Comparison of ENCODE assay signal across 8 cellular contexts in genomic region chrX:136209016-136209738, GRCh38. TPM values are rescaled to one million over a fixed set of nuclear protein-coding genes. Genes with fewer than 3 reads are reported as not detected.
DNase-seq lines count a peak whose midpoint lies in the region; ATAC-seq and TF ChIP-seq lines count a peak whose summit lies in the region.

No MANE protein-coding gene starts in this region.

- H3K4me2 ChIP-seq in skeletal muscle satellite cell (ENCODE audit: low read length) = no peak overlapping the region

- DNase-seq in COLO829 (ENCODE audit: low spot score) = peak; percentile 25
- DNase-seq in activated naive CD4-positive, alpha-beta T cell treated with anti-CD3 and anti-CD28 coated beads, Interleukin-2, amount 10 ng/mL, durations not matched to agents 7 days and 5 days = peak; percentile 58
- DNase-seq in left cardiac atrium = peak; percentile 69

- H3K27me3 Mint-ChIP-seq in activated naive CD4-positive, alpha-beta T cell treated with anti-CD3 and anti-CD28 coated beads, Interleukin-2, amount 10 ng/mL, durations not matched to agents 7 days and 5 days = no peaks in the 10 kb centered on the region

- H3K36me3 ChIP-seq in skeletal muscle satellite cell (ENCODE audit: insufficient read depth, low read length) = peaks cover 3% of the 10 kb centered on the region

- ATAC-seq in left cardiac atrium = peak; percentile 16 to 57
- ATAC-seq in HG03196 (IDR thresholded peaks at IDR 0.05; ENCODE audit: unreplicated experiment) = no peak
- no peak for ATAC-seq in HG03108 (IDR thresholded peaks at IDR 0.05; ENCODE audit: unreplicated experiment)
- no peak for ATAC-seq in GM19324 (IDR thresholded peaks at IDR 0.05; ENCODE audit: low FRiP score, unreplicated experiment)

- no peaks in the 10 kb centered on the region for H3K27me3 ChIP-seq in skeletal muscle satellite cell (ENCODE audit: control insufficient read depth, insufficient read depth, low read length)

- H3K9me3 Mint-ChIP-seq in activated naive CD4-positive, alpha-beta T cell treated with anti-CD3 and anti-CD28 coated beads, Interleukin-2, amount 10 ng/mL, durations not matched to agents 7 days and 5 days = no peaks in the 10 kb centered on the region

- H3K4me3 Mint-ChIP-seq in activated naive CD4-positive, alpha-beta T cell treated with anti-CD3 and anti-CD28 coated beads, Interleukin-2, amount 10 ng/mL, durations not matched to agents 7 days and 5 days = no peak overlapping the region

- peaks cover 16% of the 10 kb centered on the region for H3K4me1 ChIP-seq in skeletal muscle satellite cell (ENCODE audit: control insufficient read depth, insufficient read depth, low read length)

- H3K27ac Mint-ChIP-seq in activated naive CD4-positive, alpha-beta T cell treated with anti-CD3 and anti-CD28 coated beads, Interleukin-2, amount 10 ng/mL, durations not matched to agents 7 days and 5 days = no peak overlapping the region

- intact Hi-C loops in left cardiac atrium (cut with DNase I) = loop anchor here in 1 of 2 donors (1.0 to 5.0 kb wide), 2 partner anchors 39 to 182 kb away; no protein-coding TSS in a partner anchor

- H3K9me3 ChIP-seq in skeletal muscle satellite cell (replicated peaks; ENCODE audit: low read length) = no peaks in the 10 kb centered on the region

- no peaks in the 10 kb centered on the region for H3K36me3 Mint-ChIP-seq in activated naive CD4-positive, alpha-beta T cell treated with anti-CD3 and anti-CD28 coated beads, Interleukin-2, amount 10 ng/mL, durations not matched to agents 7 days and 5 days

- peak; percentile 30; the same call in 1 of the 2 replicates for TF ChIP-seq RAD21 in Ishikawa (IDR thresholded peaks at IDR 0.05; ENCODE audit: low read depth)

- H3K4me3 ChIP-seq in skeletal muscle satellite cell (ENCODE audit: low read length) = no peak overlapping the region

- TF ChIP-seq EP300 in Ishikawa (IDR thresholded peaks at IDR 0.05; ENCODE audit: borderline replicate concordance) = no peak

- H3K9ac ChIP-seq in skeletal muscle satellite cell (ENCODE audit: low read depth, low read length) = peak overlapping the region; percentile 61

- H3K4me1 Mint-ChIP-seq in activated naive CD4-positive, alpha-beta T cell treated with anti-CD3 and anti-CD28 coated beads, Interleukin-2, amount 10 ng/mL, durations not matched to agents 7 days and 5 days = peaks cover 19% of the 10 kb centered on the region

- CTCF ChIA-PET in activated naive CD4-positive, alpha-beta T cell treated with anti-CD3 and anti-CD28 coated beads, Interleukin-2, amount 10 ng/mL, durations not matched to agents 7 days and 5 days (lab: Charles Lee) = interaction anchor here (0.6 to 2.4 kb wide), 6 partner anchors 38 to 181 kb away, joined by 3 to 11 read pairs (median 4); no protein-coding TSS in a partner anchor

TF ChIP-seq in Ishikawa, 13 proteins besides CTCF, POLR2A, EP300 and RAD21:
- no peak for TF ChIP-seq NFIC (IDR thresholded peaks at IDR 0.05)
- TF ChIP-seq, protein P1, sequence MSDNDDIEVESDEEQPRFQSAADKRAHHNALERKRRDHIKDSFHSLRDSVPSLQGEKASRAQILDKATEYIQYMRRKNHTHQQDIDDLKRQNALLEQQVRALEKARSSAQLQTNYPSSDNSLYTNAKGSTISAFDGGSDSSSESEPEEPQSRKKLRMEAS (IDR thresholded peaks at IDR 0.05) = no peak
- no peak for TF ChIP-seq TCF12 (IDR thresholded peaks at IDR 0.05; ENCODE audit: low read depth)
- no peak for TF ChIP-seq ZBTB7A (IDR thresholded peaks at IDR 0.05; ENCODE audit: low read depth)
- no peak for TF ChIP-seq CEBPB (IDR thresholded peaks at IDR 0.05)
- TF ChIP-seq EGR1 (IDR thresholded peaks at IDR 0.05) = no peak
- no peak for TF ChIP-seq FOXM1 (IDR thresholded peaks at IDR 0.05; ENCODE audit: borderline replicate concordance, low read depth)
- TF ChIP-seq USF1 (IDR thresholded peaks at IDR 0.05) = no peak
- no peak for TF ChIP-seq REST (IDR thresholded peaks at IDR 0.05; ENCODE audit: low read depth)
- no peak for TF ChIP-seq TEAD4 (IDR thresholded peaks at IDR 0.05)
- TF ChIP-seq YY1 (IDR thresholded peaks at IDR 0.05; ENCODE audit: low read depth) = no peak
- no peak for TF ChIP-seq CREB1 (IDR thresholded peaks at IDR 0.05; ENCODE audit: low read depth)
- TF ChIP-seq TAF1 (IDR thresholded peaks at IDR 0.05; ENCODE audit: low read depth) = no peak
TF ChIP-seq in Ishikawa: peak in this region for 0.

RNA-seq across cellular contexts. Expression of gene MAP7D3, which starts 42.0 kb away (rescaled TPM):
- total RNA-seq in left cardiac atrium = 10 to 100 TPM; 11.8 to 12.5 TPM
- 15.1 and 21.0 TPM in 2 replicates for total RNA-seq in skeletal muscle satellite cell (2012; rRNA removed)

Comparison
In these comparisons a context has a peak if more than half of its experiments do, and no peak if none do; other contexts are left out.
1. ATAC-seq: peak in left cardiac atrium (2 of 2); none in HG03196 (single experiment), HG03108 (single experiment) and GM19324 (single experiment).
2. Peak in every context shown above with its lines, with median percentiles within 50 percentile points of each other: DNase-seq.